Comparison of ENCODE assay signal across 11 cellular contexts in genomic region chr19:35270381-35270811, GRCh38. TPM values are rescaled to one million over a fixed set of nuclear protein-coding genes. Genes with fewer than 3 reads are reported as not detected.
DNase-seq lines count a peak whose midpoint lies in the region; ATAC-seq and TF ChIP-seq lines count a peak whose summit lies in the region.
"Had no signal": no experiment of that assay in that cellular context is flagged by ENCODE, and none has a peak within 500 bp of the region (broad histone marks: within the 10 kb centered on the region; RNA-seq: fewer than 3 reads in every experiment).

No MANE protein-coding gene starts in this region.

- no peaks in the 10 kb centered on the region for H3K27me3 Mint-ChIP-seq in CD8-positive, alpha-beta T cell (ENCODE audit: low read depth)
- H3K27me3 Mint-ChIP-seq in neural crest cell (ENCODE audit: low read depth), result no peaks in the 10 kb centered on the region

- no peak overlapping the region for H3K4me3 ChIP-seq in CD8-positive, alpha-beta T cell (ENCODE audit: low read depth, low read length)
- no peak overlapping the region for H3K4me3 ChIP-seq in KMS-11 (IDR thresholded peaks at IDR 0.05; ENCODE audit: insufficient read depth, low read depth, low read length)

- peaks cover 10% of the 10 kb centered on the region; the same call in 1 of the 2 replicates for H3K79me2 ChIP-seq in KMS-11 (ENCODE audit: insufficient read depth, low read depth)

- no peaks in the 10 kb centered on the region for H3K9me3 Mint-ChIP-seq in CD8-positive, alpha-beta T cell
- no peaks in the 10 kb centered on the region for H3K9me3 Mint-ChIP-seq in neural crest cell

- H3K36me3 Mint-ChIP-seq in CD8-positive, alpha-beta T cell, result peaks cover 51% of the 10 kb centered on the region
- H3K36me3 Mint-ChIP-seq in neural crest cell (ENCODE audit: low read depth), result peaks cover 13% of the 10 kb centered on the region

- H4K20me1 ChIP-seq in KMS-11 (ENCODE audit: insufficient read depth), result no peaks in the 10 kb centered on the region

- intact Hi-C loops in CD8-positive, alpha-beta T cell (cut with DNase I, micrococcal nuclease), result no loop called here
- intact Hi-C loops in Right ventricle myocardium superior (cut with DNase I), result no loop called here

- H3K4me3 Mint-ChIP-seq in CD8-positive, alpha-beta T cell, result peak overlapping the region; percentile 75
- H3K4me3 Mint-ChIP-seq in neural crest cell, result peak overlapping the region; percentile 84

- no peaks in the 10 kb centered on the region for H3K27me3 ChIP-seq in CD8-positive, alpha-beta T cell (ENCODE audit: insufficient read depth, low read length)
- no peaks in the 10 kb centered on the region for H3K27me3 ChIP-seq in KMS-11 (ENCODE audit: insufficient read depth, low read depth)

- no peak overlapping the region for H2AFZ ChIP-seq in KMS-11 (ENCODE audit: low read depth)

- CTCF ChIA-PET in CD8-positive, alpha-beta T cell (lab: Charles Lee), result interaction anchor here (1.1 kb wide), 1 partner anchor 203 kb away, joined by 3 read pairs; no protein-coding TSS in a partner anchor

- H3K27ac Mint-ChIP-seq in CD8-positive, alpha-beta T cell, result peak overlapping the region; percentile 52
- H3K27ac Mint-ChIP-seq in neural crest cell (ENCODE audit: unreplicated experiment), result no peak overlapping the region

- POLR2A ChIA-PET in CD8-positive, alpha-beta T cell (lab: Charles Lee), result no interaction called here

- DNase-seq in CD8-positive, alpha-beta T cell, result no peak
- DNase-seq in neural crest cell (ENCODE audit: low read depth, low spot score), result no peak
- no peak for DNase-seq in DMS 273 (lab: John Stamatoyannopoulos, UW; ENCODE audit: unreplicated experiment)
- no peak for DNase-seq in Right ventricle myocardium superior
- DNase-seq: midbrain had no signal

- H3K36me3 ChIP-seq in CD8-positive, alpha-beta T cell (ENCODE audit: insufficient read depth, low read length), result peaks cover 29% of the 10 kb centered on the region
- H3K36me3 ChIP-seq in KMS-11 (ENCODE audit: insufficient read depth), result no peaks in the 10 kb centered on the region

- H3K4me1 Mint-ChIP-seq in CD8-positive, alpha-beta T cell (ENCODE audit: low read depth), result peaks cover 40% of the 10 kb centered on the region
- H3K4me1 Mint-ChIP-seq in neural crest cell, result peaks cover 7% of the 10 kb centered on the region

- no peaks in the 10 kb centered on the region for H3K9me3 ChIP-seq in CD8-positive, alpha-beta T cell (ENCODE audit: low read length)

- H3K4me1 ChIP-seq in CD8-positive, alpha-beta T cell (ENCODE audit: insufficient read depth, low read length), result peaks cover 25% of the 10 kb centered on the region
- peaks cover 9% of the 10 kb centered on the region for H3K4me1 ChIP-seq in KMS-11 (ENCODE audit: low read depth, poor library complexity, severe bottlenecking)

- H3K9ac ChIP-seq in KMS-11, result no peak overlapping the region

- peak overlapping the region; percentile 60 for H3K4me2 ChIP-seq in KMS-11

- no peak for ATAC-seq in CD8-positive, alpha-beta T cell
- ATAC-seq in HG03175 (IDR thresholded peaks at IDR 0.05; ENCODE audit: unreplicated experiment), result no peak
- ATAC-seq in Right ventricle myocardium superior (ENCODE audit: poor library complexity), result no peak
- ATAC-seq in HG02623 (IDR thresholded peaks at IDR 0.05; ENCODE audit: unreplicated experiment), result no peak

- H3K27ac ChIP-seq in CD8-positive, alpha-beta T cell (ENCODE audit: low read depth, low read length), result no peak overlapping the region
- no peak overlapping the region for H3K27ac ChIP-seq in KMS-11
- H3K27ac ChIP-seq in cingulate gyrus (ENCODE audit: low read depth, low read length), result peak overlapping the region; percentile 65

- TF ChIP-seq CTCF in CD8-positive, alpha-beta T cell (IDR thresholded peaks at IDR 0.05), result no peak
- TF ChIP-seq CTCF in KMS-11 (conservative IDR thresholded peaks at IDR 0.05; ENCODE audit: low read depth, low read length), result no peak
- no peak for TF ChIP-seq CTCF in neural crest cell (conservative IDR thresholded peaks at IDR 0.05)

RNA-seq across cellular contexts. Expression of gene USF2, which starts 1.6 kb away (rescaled TPM):
- total RNA-seq in CD8-positive, alpha-beta T cell, result 100 to 1,000 TPM; 252 to 268 TPM
- total RNA-seq in neural crest cell, result 107 and 111 TPM in 2 replicates
- 141 TPM for total RNA-seq in Right ventricle myocardium superior

RNA-seq across cellular contexts. Expression of gene HAMP, which starts 11.9 kb away (rescaled TPM):
- total RNA-seq in CD8-positive, alpha-beta T cell, result under 1 TPM; 0.72 to 0.87 TPM
- total RNA-seq in neural crest cell, result 0.47 and 0.57 TPM in 2 replicates
- total RNA-seq in Right ventricle myocardium superior, result not detected
- total RNA-seq: chondrocyte, Daoy had no signal

RNA-seq across cellular contexts. Expression of gene MAG, which starts 21.6 kb away (rescaled TPM):
- total RNA-seq in CD8-positive, alpha-beta T cell, result not detected
- total RNA-seq in neural crest cell (not detected in 2 replicates), Right ventricle myocardium superior (not detected)
- total RNA-seq: chondrocyte, Daoy had no signal

RNA-seq across cellular contexts. Expression of gene LSR, which starts 21.6 kb away (rescaled TPM):
- 10 to 100 TPM; 97.9 to 99.5 TPM for total RNA-seq in CD8-positive, alpha-beta T cell
- 3.5 and 4.0 TPM in 2 replicates for total RNA-seq in neural crest cell
- 4.5 TPM for total RNA-seq in Right ventricle myocardium superior

RNA-seq across cellular contexts. Expression of gene FAM187B, which starts 41.9 kb away (rescaled TPM):
- total RNA-seq in CD8-positive, alpha-beta T cell, result not detected
- total RNA-seq in neural crest cell (not detected in 2 replicates), Right ventricle myocardium superior (not detected)
- total RNA-seq: chondrocyte, Daoy had no signal
